ENCODE assay signal across 1 cellular context in the genomic region with DNA sequence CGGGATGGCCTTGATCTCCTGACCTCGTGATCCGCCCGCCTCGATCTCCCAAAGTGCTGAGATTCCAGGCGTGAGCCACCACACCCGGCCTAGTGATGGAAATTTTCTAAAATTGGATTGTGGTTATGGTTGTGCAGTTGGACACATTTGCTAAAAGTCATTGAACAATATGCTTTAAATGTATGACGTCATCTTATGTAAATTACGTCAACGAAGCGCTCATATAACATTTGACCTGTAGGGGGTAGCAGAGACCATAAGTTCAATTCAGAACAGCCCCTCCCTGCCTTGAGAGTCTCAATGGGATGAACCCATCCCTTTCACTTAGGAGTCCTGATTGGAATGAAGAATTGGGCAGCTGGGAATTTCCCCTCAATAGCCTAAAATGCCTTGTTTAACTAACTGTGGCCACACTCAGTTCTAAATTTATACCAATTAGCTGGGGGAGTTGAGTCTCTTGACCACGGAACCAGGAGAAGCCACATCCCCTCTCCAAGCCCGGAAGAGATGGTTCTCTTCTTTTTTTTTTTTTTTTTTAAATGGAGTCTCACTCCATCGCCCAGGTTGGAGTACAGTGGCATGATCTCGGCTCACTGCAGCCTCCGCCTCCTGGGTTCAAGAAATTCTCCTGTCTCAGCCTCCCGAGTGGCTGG.
TF ChIP-seq lines count a peak whose summit lies in the region.

No MANE protein-coding gene starts in this region.

TF ChIP-seq in K562, 482 proteins besides CTCF, POLR2A, EP300 and RAD21 (continues in another document):
- TF ChIP-seq L3MBTL2 (IDR thresholded peaks at IDR 0.05) (peak; percentile 40), CEBPG (CRISPR knock-in tag; IDR thresholded peaks at IDR 0.05) (no peak), CEBPG (tag; conservative IDR thresholded peaks at IDR 0.05 in 1 of 2, IDR thresholded peaks at IDR 0.05 in 1 of 2) (peak; percentile 78 to 80), NCOA6 (IDR thresholded peaks at IDR 0.05) (no peak), TBL1XR1 (IDR thresholded peaks at IDR 0.05; ENCODE audit: low read length in 2 of 2) (peak in 1 of 2 experiments; percentile 82; a peak in 2 of 4 replicates), MAZ (CRISPR knock-in tag; conservative IDR thresholded peaks at IDR 0.05 in 1 of 2, IDR thresholded peaks at IDR 0.05 in 1 of 2) (peak; percentile 70 to 73), ATF7 (IDR thresholded peaks at IDR 0.05) (peak; percentile 100), HIVEP1 (CRISPR knock-in tag; IDR thresholded peaks at IDR 0.05) (peak; percentile 86; the same call in 1 of the 2 replicates), ZNF239 (CRISPR knock-in tag; IDR thresholded peaks at IDR 0.05) (0 out of 2 replicates have a peak, but pooled peaks have one; percentile 6), IFI16 (CRISPR knock-in tag; IDR thresholded peaks at IDR 0.05) (no peak), FOXM1 (IDR thresholded peaks at IDR 0.05; ENCODE audit: low read depth) (peak; percentile 38; the same call in 1 of the 2 replicates), FOXM1 (CRISPR knock-in tag; IDR thresholded peaks at IDR 0.05; ENCODE audit: low read depth) (no peak), PPARD (CRISPR knock-in tag; IDR thresholded peaks at IDR 0.05) (no peak), ATF1 (CRISPR knock-in tag; IDR thresholded peaks at IDR 0.05) (peak; percentile 44; the same call in 1 of the 2 replicates), ATF1 (tag; IDR thresholded peaks at IDR 0.05) (peak; percentile 99), SMARCA5 (IDR thresholded peaks at IDR 0.05) (no peak), SREBF1 (IDR thresholded peaks at IDR 0.05; ENCODE audit: borderline replicate concordance, low read depth, low read length) (no peak), ZNF253 (CRISPR knock-in tag; conservative IDR thresholded peaks at IDR 0.05) (peak; percentile 62; the same call in 1 of the 2 replicates), RB1 (IDR thresholded peaks at IDR 0.05; ENCODE audit: low read depth) (peak; percentile 73), JUN (IDR thresholded peaks at IDR 0.05; ENCODE audit: borderline replicate concordance, low read depth, low read length) (peak; percentile 100), JUN (CRISPR knock-in tag; IDR thresholded peaks at IDR 0.05; ENCODE audit: borderline replicate concordance) (peak; percentile 85; the same call in 1 of the 2 replicates), KLF16 (IDR thresholded peaks at IDR 0.05) (peak; percentile 66), ZKSCAN8 (CRISPR knock-in tag; IDR thresholded peaks at IDR 0.05) (no peak), TARDBP (IDR thresholded peaks at IDR 0.05) (peak; percentile 88), ZNF212 (CRISPR knock-in tag; IDR thresholded peaks at IDR 0.05) (peak; percentile 68; the same call in 1 of the 2 replicates), SLC30A9 (CRISPR knock-in tag; IDR thresholded peaks at IDR 0.05) (0 out of 2 replicates have a peak, but pooled peaks have one; percentile 35), CREB1 (IDR thresholded peaks at IDR 0.05) (peak; percentile 94), CREB1 (CRISPR knock-in tag; IDR thresholded peaks at IDR 0.05) (peak; percentile 94), ARID1B (IDR thresholded peaks at IDR 0.05) (peak; percentile 59), NFIX (CRISPR knock-in tag; IDR thresholded peaks at IDR 0.05; ENCODE audit: low read depth) (peak; percentile 64; the same call in 1 of the 2 replicates), CTBP1 (IDR thresholded peaks at IDR 0.05; ENCODE audit: borderline replicate concordance) (peak; percentile 62; the same call in 1 of the 2 replicates), ZNF707 (CRISPR knock-in tag; conservative IDR thresholded peaks at IDR 0.05) (peak; percentile 57; the same call in 1 of the 2 replicates), ETV1 (tag; conservative IDR thresholded peaks at IDR 0.05; ENCODE audit: low read depth) (peak; percentile 20; the same call in 1 of the 2 replicates)
- TF ChIP-seq, protein P1, sequence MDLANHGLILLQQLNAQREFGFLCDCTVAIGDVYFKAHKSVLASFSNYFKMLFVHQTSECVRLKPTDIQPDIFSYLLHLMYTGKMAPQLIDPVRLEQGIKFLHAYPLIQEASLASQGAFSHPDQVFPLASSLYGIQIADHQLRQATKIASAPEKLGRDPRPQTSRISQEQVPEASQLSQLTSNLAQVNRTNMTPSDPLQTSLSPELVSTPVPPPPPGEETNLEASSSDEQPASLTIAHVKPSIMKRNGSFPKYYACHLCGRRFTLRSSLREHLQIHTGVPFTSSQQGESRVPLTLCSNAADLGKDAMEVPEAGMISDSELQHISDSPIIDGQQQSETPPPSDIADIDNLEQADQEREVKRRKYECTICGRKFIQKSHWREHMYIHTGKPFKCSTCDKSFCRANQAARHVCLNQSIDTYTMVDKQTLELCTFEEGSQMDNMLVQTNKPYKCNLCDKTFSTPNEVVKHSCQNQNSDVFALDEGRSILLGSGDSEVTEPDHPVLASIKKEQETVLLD (IDR thresholded peaks at IDR 0.05): 0 out of 2 replicates have a peak, but pooled peaks have one; percentile 52
- TF ChIP-seq, protein P2, sequence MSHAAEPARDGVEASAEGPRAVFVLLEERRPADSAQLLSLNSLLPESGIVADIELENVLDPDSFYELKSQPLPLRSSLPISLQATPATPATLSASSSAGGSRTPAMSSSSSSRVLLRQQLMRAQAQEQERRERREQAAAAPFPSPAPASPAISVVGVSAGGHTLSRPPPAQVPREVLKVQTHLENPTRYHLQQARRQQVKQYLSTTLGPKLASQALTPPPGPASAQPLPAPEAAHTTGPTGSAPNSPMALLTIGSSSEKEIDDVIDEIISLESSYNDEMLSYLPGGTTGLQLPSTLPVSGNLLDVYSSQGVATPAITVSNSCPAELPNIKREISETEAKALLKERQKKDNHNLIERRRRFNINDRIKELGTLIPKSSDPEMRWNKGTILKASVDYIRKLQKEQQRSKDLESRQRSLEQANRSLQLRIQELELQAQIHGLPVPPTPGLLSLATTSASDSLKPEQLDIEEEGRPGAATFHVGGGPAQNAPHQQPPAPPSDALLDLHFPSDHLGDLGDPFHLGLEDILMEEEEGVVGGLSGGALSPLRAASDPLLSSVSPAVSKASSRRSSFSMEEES (CRISPR knock-in tag; IDR thresholded peaks at IDR 0.05): peak; percentile 11; the same call in 1 of the 2 replicates
- TF ChIP-seq, protein P3, sequence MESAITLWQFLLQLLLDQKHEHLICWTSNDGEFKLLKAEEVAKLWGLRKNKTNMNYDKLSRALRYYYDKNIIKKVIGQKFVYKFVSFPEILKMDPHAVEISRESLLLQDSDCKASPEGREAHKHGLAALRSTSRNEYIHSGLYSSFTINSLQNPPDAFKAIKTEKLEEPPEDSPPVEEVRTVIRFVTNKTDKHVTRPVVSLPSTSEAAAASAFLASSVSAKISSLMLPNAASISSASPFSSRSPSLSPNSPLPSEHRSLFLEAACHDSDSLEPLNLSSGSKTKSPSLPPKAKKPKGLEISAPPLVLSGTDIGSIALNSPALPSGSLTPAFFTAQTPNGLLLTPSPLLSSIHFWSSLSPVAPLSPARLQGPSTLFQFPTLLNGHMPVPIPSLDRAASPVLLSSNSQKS (CRISPR knock-in tag; IDR thresholded peaks at IDR 0.05): no peak
- TF ChIP-seq, protein P4, sequence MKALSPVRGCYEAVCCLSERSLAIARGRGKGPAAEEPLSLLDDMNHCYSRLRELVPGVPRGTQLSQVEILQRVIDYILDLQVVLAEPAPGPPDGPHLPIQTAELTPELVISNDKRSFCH (CRISPR knock-in tag; IDR thresholded peaks at IDR 0.05): no peak
- TF ChIP-seq, protein P4 (tag; IDR thresholded peaks at IDR 0.05): no peak; the same call in 1 of the 2 replicates
- TF ChIP-seq, protein P5, sequence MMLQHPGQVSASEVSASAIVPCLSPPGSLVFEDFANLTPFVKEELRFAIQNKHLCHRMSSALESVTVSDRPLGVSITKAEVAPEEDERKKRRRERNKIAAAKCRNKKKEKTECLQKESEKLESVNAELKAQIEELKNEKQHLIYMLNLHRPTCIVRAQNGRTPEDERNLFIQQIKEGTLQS (IDR thresholded peaks at IDR 0.05): peak; percentile 100
- TF ChIP-seq, protein P5 (CRISPR knock-in tag; conservative IDR thresholded peaks at IDR 0.05): peak; percentile 59; the same call in 1 of the 2 replicates
- TF ChIP-seq, protein P6, sequence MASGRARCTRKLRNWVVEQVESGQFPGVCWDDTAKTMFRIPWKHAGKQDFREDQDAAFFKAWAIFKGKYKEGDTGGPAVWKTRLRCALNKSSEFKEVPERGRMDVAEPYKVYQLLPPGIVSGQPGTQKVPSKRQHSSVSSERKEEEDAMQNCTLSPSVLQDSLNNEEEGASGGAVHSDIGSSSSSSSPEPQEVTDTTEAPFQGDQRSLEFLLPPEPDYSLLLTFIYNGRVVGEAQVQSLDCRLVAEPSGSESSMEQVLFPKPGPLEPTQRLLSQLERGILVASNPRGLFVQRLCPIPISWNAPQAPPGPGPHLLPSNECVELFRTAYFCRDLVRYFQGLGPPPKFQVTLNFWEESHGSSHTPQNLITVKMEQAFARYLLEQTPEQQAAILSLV (tag; IDR thresholded peaks at IDR 0.05): 0 out of 2 replicates have a peak, but pooled peaks have one; percentile 12
- TF ChIP-seq, protein P7, sequence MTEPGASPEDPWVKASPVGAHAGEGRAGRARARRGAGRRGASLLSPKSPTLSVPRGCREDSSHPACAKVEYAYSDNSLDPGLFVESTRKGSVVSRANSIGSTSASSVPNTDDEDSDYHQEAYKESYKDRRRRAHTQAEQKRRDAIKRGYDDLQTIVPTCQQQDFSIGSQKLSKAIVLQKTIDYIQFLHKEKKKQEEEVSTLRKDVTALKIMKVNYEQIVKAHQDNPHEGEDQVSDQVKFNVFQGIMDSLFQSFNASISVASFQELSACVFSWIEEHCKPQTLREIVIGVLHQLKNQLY (CRISPR knock-in tag; conservative IDR thresholded peaks at IDR 0.05): 0 out of 4 replicates have a peak, but pooled peaks of 1 of the 2 experiments have one; percentile 34
- TF ChIP-seq, protein P8, sequence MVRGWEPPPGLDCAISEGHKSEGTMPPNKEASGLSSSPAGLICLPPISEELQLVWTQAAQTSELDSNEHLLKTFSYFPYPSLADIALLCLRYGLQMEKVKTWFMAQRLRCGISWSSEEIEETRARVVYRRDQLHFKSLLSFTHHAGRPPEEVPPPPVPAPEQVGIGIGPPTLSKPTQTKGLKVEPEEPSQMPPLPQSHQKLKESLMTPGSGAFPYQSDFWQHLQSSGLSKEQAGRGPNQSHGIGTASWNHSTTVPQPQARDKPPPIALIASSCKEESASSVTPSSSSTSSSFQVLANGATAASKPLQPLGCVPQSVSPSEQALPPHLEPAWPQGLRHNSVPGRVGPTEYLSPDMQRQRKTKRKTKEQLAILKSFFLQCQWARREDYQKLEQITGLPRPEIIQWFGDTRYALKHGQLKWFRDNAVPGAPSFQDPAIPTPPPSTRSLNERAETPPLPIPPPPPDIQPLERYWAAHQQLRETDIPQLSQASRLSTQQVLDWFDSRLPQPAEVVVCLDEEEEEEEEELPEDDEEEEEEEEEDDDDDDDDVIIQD (CRISPR knock-in tag; IDR thresholded peaks at IDR 0.05): peak; percentile 82
- TF ChIP-seq, protein P9, sequence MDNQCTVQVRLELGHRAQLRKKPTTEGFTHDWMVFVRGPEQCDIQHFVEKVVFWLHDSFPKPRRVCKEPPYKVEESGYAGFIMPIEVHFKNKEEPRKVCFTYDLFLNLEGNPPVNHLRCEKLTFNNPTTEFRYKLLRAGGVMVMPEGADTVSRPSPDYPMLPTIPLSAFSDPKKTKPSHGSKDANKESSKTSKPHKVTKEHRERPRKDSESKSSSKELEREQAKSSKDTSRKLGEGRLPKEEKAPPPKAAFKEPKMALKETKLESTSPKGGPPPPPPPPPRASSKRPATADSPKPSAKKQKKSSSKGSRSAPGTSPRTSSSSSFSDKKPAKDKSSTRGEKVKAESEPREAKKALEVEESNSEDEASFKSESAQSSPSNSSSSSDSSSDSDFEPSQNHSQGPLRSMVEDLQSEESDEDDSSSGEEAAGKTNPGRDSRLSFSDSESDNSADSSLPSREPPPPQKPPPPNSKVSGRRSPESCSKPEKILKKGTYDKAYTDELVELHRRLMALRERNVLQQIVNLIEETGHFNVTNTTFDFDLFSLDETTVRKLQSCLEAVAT (IDR thresholded peaks at IDR 0.05): 0 out of 4 replicates have a peak, but pooled peaks of 1 of the 2 experiments have one; percentile 32
- TF ChIP-seq, protein P10, sequence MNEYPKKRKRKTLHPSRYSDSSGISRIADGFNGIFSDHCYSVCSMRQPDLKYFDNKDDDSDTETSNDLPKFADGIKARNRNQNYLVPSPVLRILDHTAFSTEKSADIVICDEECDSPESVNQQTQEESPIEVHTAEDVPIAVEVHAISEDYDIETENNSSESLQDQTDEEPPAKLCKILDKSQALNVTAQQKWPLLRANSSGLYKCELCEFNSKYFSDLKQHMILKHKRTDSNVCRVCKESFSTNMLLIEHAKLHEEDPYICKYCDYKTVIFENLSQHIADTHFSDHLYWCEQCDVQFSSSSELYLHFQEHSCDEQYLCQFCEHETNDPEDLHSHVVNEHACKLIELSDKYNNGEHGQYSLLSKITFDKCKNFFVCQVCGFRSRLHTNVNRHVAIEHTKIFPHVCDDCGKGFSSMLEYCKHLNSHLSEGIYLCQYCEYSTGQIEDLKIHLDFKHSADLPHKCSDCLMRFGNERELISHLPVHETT (CRISPR knock-in tag; conservative IDR thresholded peaks at IDR 0.05 in 1 of 2, IDR thresholded peaks at IDR 0.05 in 1 of 2): 0 out of 4 replicates have a peak, but pooled peaks of 1 of the 2 experiments have one; percentile 29
- TF ChIP-seq, protein P11, sequence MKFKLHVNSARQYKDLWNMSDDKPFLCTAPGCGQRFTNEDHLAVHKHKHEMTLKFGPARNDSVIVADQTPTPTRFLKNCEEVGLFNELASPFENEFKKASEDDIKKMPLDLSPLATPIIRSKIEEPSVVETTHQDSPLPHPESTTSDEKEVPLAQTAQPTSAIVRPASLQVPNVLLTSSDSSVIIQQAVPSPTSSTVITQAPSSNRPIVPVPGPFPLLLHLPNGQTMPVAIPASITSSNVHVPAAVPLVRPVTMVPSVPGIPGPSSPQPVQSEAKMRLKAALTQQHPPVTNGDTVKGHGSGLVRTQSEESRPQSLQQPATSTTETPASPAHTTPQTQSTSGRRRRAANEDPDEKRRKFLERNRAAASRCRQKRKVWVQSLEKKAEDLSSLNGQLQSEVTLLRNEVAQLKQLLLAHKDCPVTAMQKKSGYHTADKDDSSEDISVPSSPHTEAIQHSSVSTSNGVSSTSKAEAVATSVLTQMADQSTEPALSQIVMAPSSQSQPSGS (CRISPR knock-in tag; IDR thresholded peaks at IDR 0.05): peak; percentile 98
- TF ChIP-seq, protein P12, sequence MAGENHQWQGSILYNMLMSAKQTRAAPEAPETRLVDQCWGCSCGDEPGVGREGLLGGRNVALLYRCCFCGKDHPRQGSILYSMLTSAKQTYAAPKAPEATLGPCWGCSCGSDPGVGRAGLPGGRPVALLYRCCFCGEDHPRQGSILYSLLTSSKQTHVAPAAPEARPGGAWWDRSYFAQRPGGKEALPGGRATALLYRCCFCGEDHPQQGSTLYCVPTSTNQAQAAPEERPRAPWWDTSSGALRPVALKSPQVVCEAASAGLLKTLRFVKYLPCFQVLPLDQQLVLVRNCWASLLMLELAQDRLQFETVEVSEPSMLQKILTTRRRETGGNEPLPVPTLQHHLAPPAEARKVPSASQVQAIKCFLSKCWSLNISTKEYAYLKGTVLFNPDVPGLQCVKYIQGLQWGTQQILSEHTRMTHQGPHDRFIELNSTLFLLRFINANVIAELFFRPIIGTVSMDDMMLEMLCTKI (IDR thresholded peaks at IDR 0.05; ENCODE audit: partially characterized antibody): no peak
